In the genomic region with DNA sequence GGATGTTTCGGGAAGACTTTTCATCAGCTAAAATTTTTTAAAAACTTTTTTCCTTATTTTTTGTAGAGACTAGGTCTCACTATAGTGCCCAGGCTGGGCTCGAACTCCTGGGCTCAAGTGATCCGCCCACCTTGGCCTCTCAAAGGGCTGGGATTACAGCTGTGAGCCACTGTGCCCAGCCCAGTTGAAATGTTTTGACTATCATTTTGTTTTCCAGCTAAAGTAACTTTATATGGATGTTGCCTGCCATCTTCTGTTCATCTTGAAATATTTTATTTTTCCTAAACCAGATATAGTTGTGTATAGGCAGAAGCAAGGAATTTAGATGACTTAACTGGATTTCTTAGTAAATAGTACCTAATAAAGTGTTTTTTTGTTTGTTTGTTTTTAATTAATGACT, we compare ENCODE assay signal across 10 cellular contexts. TPM values are rescaled to one million over a fixed set of nuclear protein-coding genes. Genes with fewer than 3 reads are reported as not detected.
A peak's percentile ranks its signal among the peaks of the same experiment; 100 is the strongest.
DNase-seq lines count a peak whose midpoint lies in the region; ATAC-seq and TF ChIP-seq lines count a peak whose summit lies in the region.
"Had no signal": no experiment of that assay in that cellular context is flagged by ENCODE, and none has a peak within 500 bp of the region (broad histone marks: within the 10 kb centered on the region; RNA-seq: fewer than 3 reads in every experiment).

No MANE protein-coding gene starts in this region.

- peaks cover 5% of the 10 kb centered on the region for H3K27me3 Mint-ChIP-seq in activated CD4-positive, alpha-beta T cell treated with anti-CD3 and anti-CD28 coated beads, Interleukin-2, amount 10 ng/mL, durations not matched to agents 24 days and 14 days

- H3K36me3 ChIP-seq in fibroblast of lung (ENCODE audit: control insufficient read depth, insufficient read depth, low read length) (no peaks in the 10 kb centered on the region), osteoblast (ENCODE audit: insufficient read depth, low read length) (no peaks in the 10 kb centered on the region)

- no peaks in the 10 kb centered on the region for H4K20me1 ChIP-seq in fibroblast of lung (ENCODE audit: control insufficient read depth, extremely low read depth, insufficient read depth, low read length)
- H4K20me1 ChIP-seq in osteoblast (ENCODE audit: insufficient read depth, low read length), result no peaks in the 10 kb centered on the region

- no peak for ATAC-seq in HG03457 (IDR thresholded peaks at IDR 0.05; ENCODE audit: unreplicated experiment)

- H3K27ac Mint-ChIP-seq in activated CD4-positive, alpha-beta T cell treated with anti-CD3 and anti-CD28 coated beads, Interleukin-2, amount 10 ng/mL, durations not matched to agents 24 days and 14 days, result no peak overlapping the region

- CTCF ChIA-PET in HEK293T (lab: Yijun Ruan, JAX), result no interaction called here

- H3K79me2 ChIP-seq in fibroblast of lung (ENCODE audit: control insufficient read depth, insufficient read depth, low read length) (no peaks in the 10 kb centered on the region), osteoblast (ENCODE audit: insufficient read depth, low read length) (no peaks in the 10 kb centered on the region)

- no peaks in the 10 kb centered on the region for H3K9me3 Mint-ChIP-seq in activated CD4-positive, alpha-beta T cell treated with anti-CD3 and anti-CD28 coated beads, Interleukin-2, amount 10 ng/mL, durations not matched to agents 24 days and 14 days

- H3K4me1 Mint-ChIP-seq in activated CD4-positive, alpha-beta T cell treated with anti-CD3 and anti-CD28 coated beads, Interleukin-2, amount 10 ng/mL, durations not matched to agents 24 days and 14 days, result peaks cover 9% of the 10 kb centered on the region

- H3K36me3 Mint-ChIP-seq in activated CD4-positive, alpha-beta T cell treated with anti-CD3 and anti-CD28 coated beads, Interleukin-2, amount 10 ng/mL, durations not matched to agents 24 days and 14 days (ENCODE audit: low read depth), result peaks cover 4% of the 10 kb centered on the region

- no peak overlapping the region for H3K4me3 Mint-ChIP-seq in activated CD4-positive, alpha-beta T cell treated with anti-CD3 and anti-CD28 coated beads, Interleukin-2, amount 10 ng/mL, durations not matched to agents 24 days and 14 days

- H3K9me3 ChIP-seq in fibroblast of lung (ENCODE audit: control insufficient read depth, insufficient read depth, low read depth, low read length) (no peaks in the 10 kb centered on the region), osteoblast (ENCODE audit: low read depth, low read length) (no peaks in the 10 kb centered on the region)

- intact Hi-C loops in activated CD4-positive, alpha-beta T cell treated with anti-CD3 and anti-CD28 coated beads, Interleukin-2, amount 10 ng/mL, durations not matched to agents 24 days and 14 days (cut with micrococcal nuclease), result no loop called here

- H2AFZ ChIP-seq in fibroblast of lung (ENCODE audit: low read length) (no peak overlapping the region), osteoblast (ENCODE audit: low read length) (no peak overlapping the region)

- no peak overlapping the region for H3K9ac ChIP-seq in fibroblast of lung (ENCODE audit: insufficient read depth, low read length)

- H3K4me3 ChIP-seq in fibroblast of lung (replicated peaks in 1 of 4; ENCODE audit: control extremely low read depth in 1 of 4, insufficient read depth in 1 of 4, low read depth in 3 of 4, low read length in 4 of 4) (no peak overlapping the region), osteoblast (ENCODE audit: insufficient read depth, low read length) (no peak overlapping the region)

- DNase-seq in CD1c-positive myeloid dendritic cell (ENCODE audit: extremely low spot score), result peak; percentile 34
- peak; percentile 84 for DNase-seq in OCI-M1 (lab: John Stamatoyannopoulos, UW)
- peak; percentile 43 to 82 for DNase-seq in fibroblast of lung (ENCODE audit: low read depth in 2 of 2)
- peak; percentile 34 for DNase-seq in osteoblast (ENCODE audit: insufficient read length, low spot score, missing footprints)
- DNase-seq in HEK293T (ENCODE audit: extremely low spot score), result no peak
- no peak for DNase-seq in NCI-H2029 (lab: John Stamatoyannopoulos, UW)
- DNase-seq in activated CD4-positive, alpha-beta T cell treated with anti-CD3 and anti-CD28 coated beads, Interleukin-2, amount 10 ng/mL, durations not matched to agents 24 days and 14 days, result no peak
- DNase-seq: effector memory CD4-positive, alpha-beta T cell had no signal

- POLR2A ChIA-PET in HEK293T (lab: Yijun Ruan, JAX), result no interaction called here

- H3K27me3 ChIP-seq in fibroblast of lung (ENCODE audit: control insufficient read depth, insufficient read depth, low read length), result no peaks in the 10 kb centered on the region
- H3K27me3 ChIP-seq in osteoblast (ENCODE audit: insufficient read depth, low read length), result no peaks in the 10 kb centered on the region

- no peak overlapping the region for H3K27ac ChIP-seq in fibroblast of lung (ENCODE audit: insufficient read depth, low read length)
- H3K27ac ChIP-seq in osteoblast (ENCODE audit: low read depth, low read length), result peak overlapping the region; percentile 13
- H3K27ac ChIP-seq: HL-60 had no signal

- H3K4me1 ChIP-seq in fibroblast of lung (ENCODE audit: control insufficient read depth, extremely low read depth, insufficient read depth, low read length), result no peaks in the 10 kb centered on the region
- H3K4me1 ChIP-seq in osteoblast (ENCODE audit: insufficient read depth, low read length), result peaks cover 11% of the 10 kb centered on the region

- H3K4me2 ChIP-seq in fibroblast of lung (ENCODE audit: extremely low read depth, insufficient read depth, low read length) (no peak overlapping the region), osteoblast (ENCODE audit: insufficient read depth, low read length) (no peak overlapping the region)

- TF ChIP-seq CTCF in fibroblast of lung (conservative IDR thresholded peaks at IDR 0.05 in 1 of 2, IDR thresholded peaks at IDR 0.05 in 1 of 2; ENCODE audit: low read depth in 1 of 2, low read length in 2 of 2), result no peak
- TF ChIP-seq CTCF in osteoblast (IDR thresholded peaks at IDR 0.05; ENCODE audit: extremely low read depth, low read depth, low read length), result peak; percentile 36

TF ChIP-seq in HEK293T, 16 proteins besides CTCF, POLR2A, EP300 and RAD21:
- TF ChIP-seq L3MBTL2 (conservative IDR thresholded peaks at IDR 0.05), result no peak
- no peak for TF ChIP-seq LEF1 (IDR thresholded peaks at IDR 0.05; ENCODE audit: borderline replicate concordance)
- TF ChIP-seq ZNF384 (IDR thresholded peaks at IDR 0.05), result no peak
- TF ChIP-seq SUZ12 (IDR thresholded peaks at IDR 0.05), result no peak
TF ChIP-seq in HEK293T: peak in this region for 0.

RNA-seq across cellular contexts. Expression of a gene that starts 7.0 kb away (rescaled TPM):
- total RNA-seq in fibroblast of lung, result 9.4 and 11.3 TPM in 2 replicates
- 11.8 and 13.0 TPM in 2 replicates for polyA plus RNA-seq in fibroblast of lung
- 9.6 and 9.8 TPM in 2 replicates for polyA plus RNA-seq in fibroblast of lung (2012)
- polyA minus RNA-seq in fibroblast of lung (ENCODE audit: low replicate concordance), result 7.5 and 8.7 TPM in 2 replicates
- 12.3 and 15.6 TPM in 2 replicates for total RNA-seq in osteoblast
- 5.7 and 6.8 TPM in 2 replicates for total RNA-seq in activated CD4-positive, alpha-beta T cell treated with anti-CD3 and anti-CD28 coated beads, Interleukin-2, amount 10 ng/mL, durations not matched to agents 24 days and 14 days

RNA-seq across cellular contexts. Expression of a gene that starts 7.2 kb away (rescaled TPM):
- total RNA-seq in fibroblast of lung, result 13.4 and 13.7 TPM in 2 replicates
- 8.3 and 10.4 TPM in 2 replicates for polyA plus RNA-seq in fibroblast of lung
- 5.9 and 6.1 TPM in 2 replicates for polyA plus RNA-seq in fibroblast of lung (2012)
- polyA minus RNA-seq in fibroblast of lung (ENCODE audit: low replicate concordance), result 0.55 and 0.82 TPM in 2 replicates
- 13.8 and 18.6 TPM in 2 replicates for total RNA-seq in osteoblast
- 13.4 and 14.5 TPM in 2 replicates for total RNA-seq in activated CD4-positive, alpha-beta T cell treated with anti-CD3 and anti-CD28 coated beads, Interleukin-2, amount 10 ng/mL, durations not matched to agents 24 days and 14 days

RNA-seq across cellular contexts. Expression of a gene that starts 58.9 kb away (rescaled TPM):
- total RNA-seq in fibroblast of lung, result 18.5 and 26.8 TPM in 2 replicates
- 32.8 and 46.8 TPM in 2 replicates for polyA plus RNA-seq in fibroblast of lung
- polyA plus RNA-seq in fibroblast of lung (2012), result 33.5 and 43.9 TPM in 2 replicates
- polyA minus RNA-seq in fibroblast of lung (ENCODE audit: low replicate concordance), result 1.5 TPM in 1 of 2 replicates, not detected in the other
- total RNA-seq in osteoblast, result 29.7 and 35.4 TPM in 2 replicates
- total RNA-seq in activated CD4-positive, alpha-beta T cell treated with anti-CD3 and anti-CD28 coated beads, Interleukin-2, amount 10 ng/mL, durations not matched to agents 24 days and 14 days, result 56.8 and 60.8 TPM in 2 replicates

Comparison
In these comparisons a context has a peak if more than half of its experiments do, and no peak if none do; other contexts are left out.
1. DNase-seq: peak in CD1c-positive myeloid dendritic cell (single experiment), OCI-M1 (single experiment), fibroblast of lung (2 of 2) and osteoblast (single experiment); none in HEK293T (single experiment), NCI-H2029 (single experiment) and activated CD4-positive, alpha-beta T cell treated with anti-CD3 and anti-CD28 coated beads, Interleukin-2, amount 10 ng/mL, durations not matched to agents 24 days and 14 days (single experiment).